ENCODE assay signal across 1 cellular context in the genomic region with DNA sequence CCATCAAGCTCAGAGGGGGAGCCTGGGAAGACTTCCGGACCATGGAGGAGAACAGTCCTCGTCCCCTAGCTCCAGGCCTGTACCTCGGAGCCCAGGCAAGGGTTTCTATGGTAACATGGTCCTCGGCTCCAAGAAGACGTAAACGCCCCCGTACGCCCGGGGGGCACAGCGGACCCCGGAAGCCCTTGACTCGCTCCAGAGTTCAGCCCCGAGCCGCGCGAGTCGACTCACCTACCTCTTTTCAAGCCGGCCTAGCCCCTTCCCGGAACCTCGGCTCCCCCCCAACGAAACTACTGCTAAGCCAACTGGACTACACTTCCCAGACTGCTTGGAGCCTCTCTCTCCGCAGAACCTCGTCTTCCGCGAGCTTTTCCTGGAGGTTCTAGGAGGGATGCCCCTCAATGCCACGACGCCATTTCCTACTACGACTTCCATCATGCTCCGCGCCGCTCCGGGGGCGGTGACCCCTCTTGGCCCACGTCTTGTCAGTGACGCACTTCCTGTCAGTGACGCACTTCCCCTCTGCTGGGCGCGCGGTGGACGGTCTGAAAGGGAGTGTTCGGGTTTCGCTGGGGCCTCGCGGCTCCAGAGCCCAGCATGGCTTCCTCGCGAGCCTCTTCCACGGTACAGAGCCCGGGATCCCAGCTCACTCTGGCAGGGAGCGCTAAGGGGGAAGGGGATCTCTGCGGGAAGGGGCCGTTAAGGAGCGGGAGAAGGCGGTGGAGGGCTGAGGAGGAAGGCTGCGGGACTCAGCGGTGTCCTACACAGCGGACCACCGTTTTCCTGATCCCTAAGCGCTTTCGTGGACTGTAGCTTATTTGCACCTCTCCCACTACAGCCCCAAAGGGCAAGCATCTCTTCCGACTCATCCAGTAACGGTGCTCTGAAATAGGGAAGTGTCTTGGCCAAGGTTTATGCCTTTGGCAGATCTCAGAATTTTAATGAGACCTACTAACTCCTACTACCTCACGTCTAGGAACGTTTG.
TF ChIP-seq lines count a peak whose summit lies in the region.

A gene (minus strand): TSS at position 426 of the 985 bp plus-strand sequence. CDS start 3,065 bp downstream, outside the sequence.
A gene (plus strand): TSS at position 512 of the 985 bp plus-strand sequence. CDS start 86 bp downstream, at position 598.

TF ChIP-seq in HepG2, 621 proteins besides CTCF, POLR2A, EP300 and RAD21 (continued from another document and continues in another):
- TF ChIP-seq, protein P1, sequence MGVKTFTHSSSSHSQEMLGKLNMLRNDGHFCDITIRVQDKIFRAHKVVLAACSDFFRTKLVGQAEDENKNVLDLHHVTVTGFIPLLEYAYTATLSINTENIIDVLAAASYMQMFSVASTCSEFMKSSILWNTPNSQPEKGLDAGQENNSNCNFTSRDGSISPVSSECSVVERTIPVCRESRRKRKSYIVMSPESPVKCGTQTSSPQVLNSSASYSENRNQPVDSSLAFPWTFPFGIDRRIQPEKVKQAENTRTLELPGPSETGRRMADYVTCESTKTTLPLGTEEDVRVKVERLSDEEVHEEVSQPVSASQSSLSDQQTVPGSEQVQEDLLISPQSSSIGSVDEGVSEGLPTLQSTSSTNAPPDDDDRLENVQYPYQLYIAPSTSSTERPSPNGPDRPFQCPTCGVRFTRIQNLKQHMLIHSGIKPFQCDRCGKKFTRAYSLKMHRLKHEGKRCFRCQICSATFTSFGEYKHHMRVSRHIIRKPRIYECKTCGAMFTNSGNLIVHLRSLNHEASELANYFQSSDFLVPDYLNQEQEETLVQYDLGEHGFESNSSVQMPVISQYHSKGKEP (CRISPR knock-in tag; IDR thresholded peaks at IDR 0.05), result no peak
- TF ChIP-seq ZNF33A (CRISPR knock-in tag; IDR thresholded peaks at IDR 0.05; ENCODE audit: borderline replicate concordance) (no peak), ZNF616 (CRISPR knock-in tag; IDR thresholded peaks at IDR 0.05; ENCODE audit: low read depth) (peak; percentile 51; the same call in 1 of the 2 replicates), ZNF850 (CRISPR knock-in tag; conservative IDR thresholded peaks at IDR 0.05) (no peak), ZNF335 (CRISPR knock-in tag; IDR thresholded peaks at IDR 0.05) (peak; percentile 82), SNAPC2 (CRISPR knock-in tag; IDR thresholded peaks at IDR 0.05) (0 out of 2 replicates have a peak, but pooled peaks have one; percentile 53), ZSCAN20 (CRISPR knock-in tag; IDR thresholded peaks at IDR 0.05; ENCODE audit: borderline replicate concordance) (no peak), ZNF136 (CRISPR knock-in tag; IDR thresholded peaks at IDR 0.05; ENCODE audit: low read depth) (0 out of 2 replicates have a peak, but pooled peaks have one; percentile 45), SOX6 (IDR thresholded peaks at IDR 0.05) (no peak), SOX6 (CRISPR knock-in tag; IDR thresholded peaks at IDR 0.05) (peak; percentile 56; the same call in 1 of the 2 replicates), ZNF30 (CRISPR knock-in tag; IDR thresholded peaks at IDR 0.05) (no peak), ZNF703 (CRISPR knock-in tag; IDR thresholded peaks at IDR 0.05; ENCODE audit: borderline replicate concordance) (0 out of 2 replicates have a peak, but pooled peaks have one; percentile 16), GTF3A (CRISPR knock-in tag; conservative IDR thresholded peaks at IDR 0.05) (0 out of 2 replicates have a peak, but pooled peaks have one; percentile 46), MAFK (conservative IDR thresholded peaks at IDR 0.05 in 1 of 2, IDR thresholded peaks at IDR 0.05 in 1 of 2; ENCODE audit: low read length in 2 of 2) (no peak), GATAD1 (CRISPR knock-in tag; IDR thresholded peaks at IDR 0.05) (peak; percentile 97), SPEN (CRISPR knock-in tag; IDR thresholded peaks at IDR 0.05; ENCODE audit: low read depth) (peak; percentile 89), ZNF614 (CRISPR knock-in tag; IDR thresholded peaks at IDR 0.05; ENCODE audit: borderline replicate concordance) (peak; percentile 86; the same call in 1 of the 2 replicates), NCOR1 (IDR thresholded peaks at IDR 0.05; ENCODE audit: borderline replicate concordance, low read length) (no peak; the same call in 1 of the 2 replicates), FOXK1 (CRISPR knock-in tag; IDR thresholded peaks at IDR 0.05; ENCODE audit: borderline replicate concordance, low read depth) (peak; percentile 50; the same call in 1 of the 2 replicates), SP5 (CRISPR knock-in tag; IDR thresholded peaks at IDR 0.05; ENCODE audit: borderline replicate concordance, low read depth) (peak; percentile 61; the same call in 1 of the 2 replicates), RFX3 (CRISPR knock-in tag; IDR thresholded peaks at IDR 0.05) (peak; percentile 16; the same call in 1 of the 2 replicates), RELA (CRISPR knock-in tag; IDR thresholded peaks at IDR 0.05) (no peak), RORA (CRISPR knock-in tag; IDR thresholded peaks at IDR 0.05) (no peak), FOXA1 (IDR thresholded peaks at IDR 0.05) (no peak), FOXA1 (CRISPR knock-in tag; IDR thresholded peaks at IDR 0.05) (peak; percentile 26; the same call in 1 of the 2 replicates), ZNF263 (CRISPR knock-in tag; IDR thresholded peaks at IDR 0.05) (peak; percentile 66; the same call in 1 of the 2 replicates), ZNF878 (CRISPR knock-in tag; IDR thresholded peaks at IDR 0.05) (no peak), HIVEP1 (CRISPR knock-in tag; IDR thresholded peaks at IDR 0.05) (peak; percentile 93), ZNF652 (CRISPR knock-in tag; IDR thresholded peaks at IDR 0.05; ENCODE audit: borderline replicate concordance, low read depth) (no peak), ZNF317 (CRISPR knock-in tag; IDR thresholded peaks at IDR 0.05) (no peak; the same call in 1 of the 2 replicates), SP2 (CRISPR knock-in tag; IDR thresholded peaks at IDR 0.05) (peak; percentile 77), ZNF264 (CRISPR knock-in tag; IDR thresholded peaks at IDR 0.05) (no peak), ATF7 (IDR thresholded peaks at IDR 0.05) (no peak), ATF7 (CRISPR knock-in tag; IDR thresholded peaks at IDR 0.05) (peak; percentile 63; the same call in 1 of the 2 replicates), CCDC6 (CRISPR knock-in tag; IDR thresholded peaks at IDR 0.05) (no peak), CENPX (CRISPR knock-in tag; IDR thresholded peaks at IDR 0.05) (no peak)
- TF ChIP-seq, protein P2, sequence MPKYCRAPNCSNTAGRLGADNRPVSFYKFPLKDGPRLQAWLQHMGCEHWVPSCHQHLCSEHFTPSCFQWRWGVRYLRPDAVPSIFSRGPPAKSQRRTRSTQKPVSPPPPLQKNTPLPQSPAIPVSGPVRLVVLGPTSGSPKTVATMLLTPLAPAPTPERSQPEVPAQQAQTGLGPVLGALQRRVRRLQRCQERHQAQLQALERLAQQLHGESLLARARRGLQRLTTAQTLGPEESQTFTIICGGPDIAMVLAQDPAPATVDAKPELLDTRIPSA (CRISPR knock-in tag; IDR thresholded peaks at IDR 0.05; ENCODE audit: borderline replicate concordance), result peak; percentile 50; the same call in 1 of the 2 replicates
- TF ChIP-seq, protein P3, sequence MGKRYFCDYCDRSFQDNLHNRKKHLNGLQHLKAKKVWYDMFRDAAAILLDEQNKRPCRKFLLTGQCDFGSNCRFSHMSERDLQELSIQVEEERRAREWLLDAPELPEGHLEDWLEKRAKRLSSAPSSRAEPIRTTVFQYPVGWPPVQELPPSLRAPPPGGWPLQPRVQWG (CRISPR knock-in tag; IDR thresholded peaks at IDR 0.05; ENCODE audit: borderline replicate concordance, low read depth), result no peak
- TF ChIP-seq, protein P4, sequence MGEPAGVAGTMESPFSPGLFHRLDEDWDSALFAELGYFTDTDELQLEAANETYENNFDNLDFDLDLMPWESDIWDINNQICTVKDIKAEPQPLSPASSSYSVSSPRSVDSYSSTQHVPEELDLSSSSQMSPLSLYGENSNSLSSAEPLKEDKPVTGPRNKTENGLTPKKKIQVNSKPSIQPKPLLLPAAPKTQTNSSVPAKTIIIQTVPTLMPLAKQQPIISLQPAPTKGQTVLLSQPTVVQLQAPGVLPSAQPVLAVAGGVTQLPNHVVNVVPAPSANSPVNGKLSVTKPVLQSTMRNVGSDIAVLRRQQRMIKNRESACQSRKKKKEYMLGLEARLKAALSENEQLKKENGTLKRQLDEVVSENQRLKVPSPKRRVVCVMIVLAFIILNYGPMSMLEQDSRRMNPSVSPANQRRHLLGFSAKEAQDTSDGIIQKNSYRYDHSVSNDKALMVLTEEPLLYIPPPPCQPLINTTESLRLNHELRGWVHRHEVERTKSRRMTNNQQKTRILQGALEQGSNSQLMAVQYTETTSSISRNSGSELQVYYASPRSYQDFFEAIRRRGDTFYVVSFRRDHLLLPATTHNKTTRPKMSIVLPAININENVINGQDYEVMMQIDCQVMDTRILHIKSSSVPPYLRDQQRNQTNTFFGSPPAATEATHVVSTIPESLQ (CRISPR knock-in tag; conservative IDR thresholded peaks at IDR 0.05), result no peak
- TF ChIP-seq, protein P5, sequence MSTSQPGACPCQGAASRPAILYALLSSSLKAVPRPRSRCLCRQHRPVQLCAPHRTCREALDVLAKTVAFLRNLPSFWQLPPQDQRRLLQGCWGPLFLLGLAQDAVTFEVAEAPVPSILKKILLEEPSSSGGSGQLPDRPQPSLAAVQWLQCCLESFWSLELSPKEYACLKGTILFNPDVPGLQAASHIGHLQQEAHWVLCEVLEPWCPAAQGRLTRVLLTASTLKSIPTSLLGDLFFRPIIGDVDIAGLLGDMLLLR (CRISPR knock-in tag; IDR thresholded peaks at IDR 0.05), result no peak
- TF ChIP-seq, protein P6, sequence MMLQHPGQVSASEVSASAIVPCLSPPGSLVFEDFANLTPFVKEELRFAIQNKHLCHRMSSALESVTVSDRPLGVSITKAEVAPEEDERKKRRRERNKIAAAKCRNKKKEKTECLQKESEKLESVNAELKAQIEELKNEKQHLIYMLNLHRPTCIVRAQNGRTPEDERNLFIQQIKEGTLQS (CRISPR knock-in tag; IDR thresholded peaks at IDR 0.05), result no peak
- TF ChIP-seq, protein P7, sequence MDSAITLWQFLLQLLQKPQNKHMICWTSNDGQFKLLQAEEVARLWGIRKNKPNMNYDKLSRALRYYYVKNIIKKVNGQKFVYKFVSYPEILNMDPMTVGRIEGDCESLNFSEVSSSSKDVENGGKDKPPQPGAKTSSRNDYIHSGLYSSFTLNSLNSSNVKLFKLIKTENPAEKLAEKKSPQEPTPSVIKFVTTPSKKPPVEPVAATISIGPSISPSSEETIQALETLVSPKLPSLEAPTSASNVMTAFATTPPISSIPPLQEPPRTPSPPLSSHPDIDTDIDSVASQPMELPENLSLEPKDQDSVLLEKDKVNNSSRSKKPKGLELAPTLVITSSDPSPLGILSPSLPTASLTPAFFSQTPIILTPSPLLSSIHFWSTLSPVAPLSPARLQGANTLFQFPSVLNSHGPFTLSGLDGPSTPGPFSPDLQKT (CRISPR knock-in tag; IDR thresholded peaks at IDR 0.05; ENCODE audit: borderline replicate concordance), result no peak
- TF ChIP-seq, protein P8, sequence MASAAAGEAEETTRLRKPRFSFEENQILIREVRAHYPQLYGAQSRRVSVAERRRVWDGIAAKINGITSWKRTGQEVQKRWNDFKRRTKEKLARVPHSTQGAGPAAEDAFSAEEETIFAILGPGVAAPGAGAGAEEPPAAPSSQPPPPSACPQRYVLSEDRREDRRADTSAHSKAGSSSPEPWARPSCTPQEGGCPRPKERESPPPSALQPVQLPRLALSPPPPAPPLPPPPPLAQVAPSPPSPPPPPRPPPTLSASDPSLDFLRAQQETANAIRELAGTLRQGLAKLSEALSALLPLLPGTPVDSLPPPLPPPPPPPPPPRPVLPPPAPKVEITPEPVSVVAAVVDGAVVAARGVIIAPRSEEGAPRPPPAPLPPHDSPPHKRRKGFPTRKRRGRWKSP (CRISPR knock-in tag; IDR thresholded peaks at IDR 0.05), result no peak
- TF ChIP-seq, protein P9, sequence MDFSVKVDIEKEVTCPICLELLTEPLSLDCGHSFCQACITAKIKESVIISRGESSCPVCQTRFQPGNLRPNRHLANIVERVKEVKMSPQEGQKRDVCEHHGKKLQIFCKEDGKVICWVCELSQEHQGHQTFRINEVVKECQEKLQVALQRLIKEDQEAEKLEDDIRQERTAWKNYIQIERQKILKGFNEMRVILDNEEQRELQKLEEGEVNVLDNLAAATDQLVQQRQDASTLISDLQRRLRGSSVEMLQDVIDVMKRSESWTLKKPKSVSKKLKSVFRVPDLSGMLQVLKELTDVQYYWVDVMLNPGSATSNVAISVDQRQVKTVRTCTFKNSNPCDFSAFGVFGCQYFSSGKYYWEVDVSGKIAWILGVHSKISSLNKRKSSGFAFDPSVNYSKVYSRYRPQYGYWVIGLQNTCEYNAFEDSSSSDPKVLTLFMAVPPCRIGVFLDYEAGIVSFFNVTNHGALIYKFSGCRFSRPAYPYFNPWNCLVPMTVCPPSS (IDR thresholded peaks at IDR 0.05), result no peak
- TF ChIP-seq, protein P10, sequence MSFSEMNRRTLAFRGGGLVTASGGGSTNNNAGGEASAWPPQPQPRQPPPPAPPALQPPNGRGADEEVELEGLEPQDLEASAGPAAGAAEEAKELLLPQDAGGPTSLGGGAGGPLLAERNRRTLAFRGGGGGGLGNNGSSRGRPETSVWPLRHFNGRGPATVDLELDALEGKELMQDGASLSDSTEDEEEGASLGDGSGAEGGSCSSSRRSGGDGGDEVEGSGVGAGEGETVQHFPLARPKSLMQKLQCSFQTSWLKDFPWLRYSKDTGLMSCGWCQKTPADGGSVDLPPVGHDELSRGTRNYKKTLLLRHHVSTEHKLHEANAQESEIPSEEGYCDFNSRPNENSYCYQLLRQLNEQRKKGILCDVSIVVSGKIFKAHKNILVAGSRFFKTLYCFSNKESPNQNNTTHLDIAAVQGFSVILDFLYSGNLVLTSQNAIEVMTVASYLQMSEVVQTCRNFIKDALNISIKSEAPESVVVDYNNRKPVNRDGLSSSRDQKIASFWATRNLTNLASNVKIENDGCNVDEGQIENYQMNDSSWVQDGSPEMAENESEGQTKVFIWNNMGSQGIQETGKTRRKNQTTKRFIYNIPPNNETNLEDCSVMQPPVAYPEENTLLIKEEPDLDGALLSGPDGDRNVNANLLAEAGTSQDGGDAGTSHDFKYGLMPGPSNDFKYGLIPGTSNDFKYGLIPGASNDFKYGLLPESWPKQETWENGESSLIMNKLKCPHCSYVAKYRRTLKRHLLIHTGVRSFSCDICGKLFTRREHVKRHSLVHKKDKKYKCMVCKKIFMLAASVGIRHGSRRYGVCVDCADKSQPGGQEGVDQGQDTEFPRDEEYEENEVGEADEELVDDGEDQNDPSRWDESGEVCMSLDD (CRISPR knock-in tag; IDR thresholded peaks at IDR 0.05; ENCODE audit: borderline replicate concordance), result no peak; the same call in 1 of the 2 replicates
